Comparison of ENCODE assay signal across 19 cellular contexts in the genomic region with DNA sequence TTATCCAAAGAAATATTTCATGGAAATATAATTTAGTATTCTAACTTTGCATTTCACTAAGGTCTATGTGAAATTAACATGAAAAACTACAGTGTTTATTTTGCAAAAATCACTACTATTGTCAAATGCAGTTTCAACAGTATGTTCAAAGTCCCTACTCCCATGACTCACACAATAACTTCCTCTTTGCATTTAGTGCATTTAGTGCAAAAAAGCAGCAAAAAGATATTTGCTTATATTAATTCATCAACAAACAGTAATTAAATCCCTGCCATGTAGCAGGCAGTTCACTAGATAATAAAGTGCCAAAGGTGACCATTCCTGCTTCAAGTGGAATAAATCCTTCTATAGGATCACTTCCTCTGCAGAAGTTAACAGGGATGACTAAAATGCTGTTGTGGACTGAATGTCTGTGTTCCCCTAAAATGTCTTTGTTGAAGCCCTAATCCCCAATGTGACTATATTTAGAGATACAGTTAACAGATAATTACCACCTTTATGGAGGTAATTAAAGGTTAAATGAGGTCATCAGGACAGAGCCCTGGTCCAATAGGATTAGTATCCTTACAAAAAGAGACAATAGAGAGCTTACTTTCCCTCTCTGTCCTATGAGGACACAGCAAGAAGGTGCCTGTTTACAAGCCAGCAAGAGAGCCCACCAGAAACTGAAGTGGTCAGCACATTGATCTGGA.
A peak's percentile ranks its signal among the peaks of the same experiment; 100 is the strongest.
DNase-seq lines count a peak whose midpoint lies in the region; ATAC-seq and TF ChIP-seq lines count a peak whose summit lies in the region.
"Had no signal": no experiment of that assay in that cellular context is flagged by ENCODE, and none has a peak within 500 bp of the region (broad histone marks: within the 10 kb centered on the region; RNA-seq: fewer than 3 reads in every experiment).

No MANE protein-coding gene starts in this region.

- peaks cover 83% of the 10 kb centered on the region for H4K20me1 ChIP-seq in smooth muscle cell (ENCODE audit: low read depth)

- peaks cover 21% of the 10 kb centered on the region for H3K36me3 Mint-ChIP-seq in T-cell

- H3K27ac ChIP-seq in smooth muscle cell (ENCODE audit: low read depth): peak overlapping the region; percentile 13
- H3K27ac ChIP-seq: esophagus muscularis mucosa, SJSA1, stomach had no signal

- no peaks in the 10 kb centered on the region for H3K9me3 ChIP-seq in smooth muscle cell (replicated peaks; ENCODE audit: low read depth)
- H3K9me3 ChIP-seq: Caco-2, esophagus muscularis mucosa, SJSA1, stomach had no signal

- POLR2A ChIA-PET in T-cell (lab: Charles Lee): interaction anchor here in 1 of 2 donors (0.5 kb wide), 1 partner anchor 50 kb away, joined by 3 read pairs; no protein-coding TSS in a partner anchor

- DNase-seq in SIG-M5 treated with dmso at 0.1 percent for 504 hours (lab: John Stamatoyannopoulos, UW; ENCODE audit: unreplicated experiment) (peak; percentile 19), SIG-M5 (lab: John Stamatoyannopoulos, UW) (no peak), NCI-H69 (lab: John Stamatoyannopoulos, UW) (peak; percentile 68), dermis blood vessel endothelial cell (peak; percentile 25), smooth muscle cell (lab: John Stamatoyannopoulos, UW; ENCODE audit: unreplicated experiment) (no peak), T-cell (no peak), NCI-H526 (lab: John Stamatoyannopoulos, UW) (no peak)
- DNase-seq: activated CD4-positive, alpha-beta T cell treated with anti-CD3 and anti-CD28 coated beads, Interleukin-2, amount 10 ng/mL, durations not matched to agents 7 days and 5 days; Caco-2; cortex of kidney; glutamatergic neuron; mesenchymal stem cell; NCI-H1048; NK-92 treated with Interleukin-12 subunit alpha and Interleukin-12 subunit beta, amount 100 ng/mL, for 24 hours; stomach had no signal

- H3K9me3 Mint-ChIP-seq in T-cell: no peaks in the 10 kb centered on the region
- H3K9me3 Mint-ChIP-seq: activated CD4-positive, alpha-beta T cell treated with anti-CD3 and anti-CD28 coated beads, Interleukin-2, amount 10 ng/mL, durations not matched to agents 7 days and 5 days; activated naive CD4-positive, alpha-beta T cell treated with anti-CD3 and anti-CD28 coated beads, Interleukin-2, amount 50 U/mL, for 24 hours had no signal

- H3K27me3 ChIP-seq in smooth muscle cell (ENCODE audit: low read depth): no peaks in the 10 kb centered on the region
- H3K27me3 ChIP-seq: esophagus muscularis mucosa, SJSA1, stomach had no signal

- H3K9ac ChIP-seq in smooth muscle cell (ENCODE audit: low read depth): no peak overlapping the region

- H3K4me3 Mint-ChIP-seq in T-cell: no peak overlapping the region
- H3K4me3 Mint-ChIP-seq: activated CD4-positive, alpha-beta T cell treated with anti-CD3 and anti-CD28 coated beads, Interleukin-2, amount 10 ng/mL, durations not matched to agents 7 days and 5 days; activated naive CD4-positive, alpha-beta T cell treated with anti-CD3 and anti-CD28 coated beads, Interleukin-2, amount 50 U/mL, for 24 hours had no signal

- H3F3A ChIP-seq in smooth muscle cell (ENCODE audit: low read depth): no peaks in the 10 kb centered on the region

- CTCF ChIA-PET in T-cell (lab: Charles Lee): no interaction called here

- H3K4me1 Mint-ChIP-seq in T-cell: peaks cover 49 to 80% (median 72%) of the 10 kb centered on the region in 3 donors

- H2AFZ ChIP-seq in smooth muscle cell (ENCODE audit: low read depth): no peak overlapping the region

- peak overlapping the region; percentile 48 for H3K4me2 ChIP-seq in smooth muscle cell

- TF ChIP-seq CTCF in smooth muscle cell (IDR thresholded peaks at IDR 0.05; ENCODE audit: borderline replicate concordance, insufficient read depth, poor library complexity, severe bottlenecking): no peak

- H3K36me3 ChIP-seq in smooth muscle cell (ENCODE audit: low read depth): no peaks in the 10 kb centered on the region
- H3K36me3 ChIP-seq: SJSA1, stomach had no signal

- peaks cover 50% of the 10 kb centered on the region for H3K4me1 ChIP-seq in smooth muscle cell (ENCODE audit: low read depth)

- H3K27ac Mint-ChIP-seq in T-cell: no peak overlapping the region
- H3K27ac Mint-ChIP-seq: activated CD4-positive, alpha-beta T cell treated with anti-CD3 and anti-CD28 coated beads, Interleukin-2, amount 10 ng/mL, durations not matched to agents 7 days and 5 days; activated naive CD4-positive, alpha-beta T cell treated with anti-CD3 and anti-CD28 coated beads, Interleukin-2, amount 50 U/mL, for 24 hours had no signal

- H3K79me2 ChIP-seq in smooth muscle cell (ENCODE audit: low read depth): peaks cover 55% of the 10 kb centered on the region

- no peak overlapping the region for H3K4me3 ChIP-seq in smooth muscle cell
- H3K4me3 ChIP-seq: esophagus muscularis mucosa, SJSA1, stomach had no signal

- no peaks in the 10 kb centered on the region for H3K27me3 Mint-ChIP-seq in T-cell
- H3K27me3 Mint-ChIP-seq: activated CD4-positive, alpha-beta T cell treated with anti-CD3 and anti-CD28 coated beads, Interleukin-2, amount 10 ng/mL, durations not matched to agents 7 days and 5 days; activated naive CD4-positive, alpha-beta T cell treated with anti-CD3 and anti-CD28 coated beads, Interleukin-2, amount 50 U/mL, for 24 hours had no signal

- no peak for ATAC-seq in T-cell (replicated peaks in 1 of 4)
- ATAC-seq in HG03135 (IDR thresholded peaks at IDR 0.05; ENCODE audit: unreplicated experiment): no peak

Comparison
In these comparisons a context has a peak if more than half of its experiments do, and no peak if none do; other contexts are left out.
1. DNase-seq: peak in SIG-M5 treated with dmso at 0.1 percent for 504 hours (single experiment), NCI-H69 (single experiment) and dermis blood vessel endothelial cell (single experiment); none in SIG-M5 (single experiment), smooth muscle cell (single experiment), T-cell (0 of 34) and NCI-H526 (0 of 2).